33 cellular contexts compared by ENCODE assay signal in genomic region chr2:34403512-34403911, GRCh38.
"Had no signal": no experiment of that assay in that cellular context is flagged by ENCODE, and none has a peak within 500 bp of the region (broad histone marks: within the 10 kb centered on the region; RNA-seq: fewer than 3 reads in every experiment).

No MANE protein-coding gene starts in this region.

- ATAC-seq: activated naive CD4-positive, alpha-beta T cell treated with anti-CD3 and anti-CD28 coated beads, Interleukin-2, amount 50 U/mL, for 72 hours; activated T-cell treated with anti-CD3 and anti-CD28 coated beads, Interleukin-2, amount 50 U/mL, for 72 hours; effector memory CD8-positive, alpha-beta T cell; foreskin keratinocyte; gastrocnemius medialis; heart right ventricle; T-helper 17 cell; WTC11 had no signal

- H3K27ac ChIP-seq: ascending aorta, breast epithelium, cardiac muscle cell, coronary artery, dorsolateral prefrontal cortex, esophagus muscularis mucosa, foreskin keratinocyte, gastrocnemius medialis, heart right ventricle, VCaP had no signal

- DNase-seq: activated CD4-positive, alpha-beta memory T cell treated with anti-CD3 and anti-CD28 coated beads, Interleukin-2, amount 10 ng/mL, durations not matched to agents 7 days and 5 days; activated CD4-positive, alpha-beta T cell treated with anti-CD3 and anti-CD28 coated beads for 1 hour; activated CD4-positive, alpha-beta T cell treated with anti-CD3 and anti-CD28 coated beads for 4 hours; activated CD4-positive, alpha-beta T cell treated with anti-CD3 and anti-CD28 coated beads, Interleukin-2, amount 10 ng/mL, durations not matched to agents 7 days and 5 days; activated CD4-positive, alpha-beta T cell treated with anti-CD3 and anti-CD28 coated beads, Interleukin-2, amount 50 U/mL, for 4 hours; activated CD8-positive, alpha-beta memory T cell treated with anti-CD3 and anti-CD28 coated beads, Interleukin-2, amount 50 U/mL, for 48 hours; activated gamma-delta T cell; activated naive CD4-positive, alpha-beta T cell; activated naive CD4-positive, alpha-beta T cell treated with anti-CD3 and anti-CD28 coated beads, Interleukin-2, amount 10 ng/mL, durations not matched to agents 7 days and 5 days; activated naive CD8-positive, alpha-beta T cell treated with anti-CD3 and anti-CD28 coated beads, Interleukin-2, amount 10 ng/mL, durations not matched to agents 7 days and 5 days; activated T-cell treated with anti-CD3 and anti-CD28 coated beads for 4 hours; activated T-cell treated with anti-CD3 and anti-CD28 coated beads, Interleukin-2, amount 50 U/mL, for 24 hours; activated T-cell treated with anti-CD3 and anti-CD28 coated beads, Interleukin-2, amount 50 U/mL, for 72 hours; central memory CD4-positive, alpha-beta T cell; cerebellar nuclear complex; dorsolateral prefrontal cortex; effector memory CD8-positive, alpha-beta T cell; erythroblast; foreskin keratinocyte; gastrocnemius medialis; glutamatergic neuron; heart right ventricle; T-helper 1 cell; T-helper 17 cell; T1000 had no signal

- H3K27me3 ChIP-seq: ascending aorta, breast epithelium, cardiac muscle cell, dorsolateral prefrontal cortex, esophagus muscularis mucosa, foreskin keratinocyte, gastrocnemius medialis, heart right ventricle had no signal

- H3K4me1 ChIP-seq: ascending aorta, breast epithelium, esophagus muscularis mucosa, foreskin keratinocyte, gastrocnemius medialis, heart right ventricle had no signal

- H3K9me3 ChIP-seq: ascending aorta, breast epithelium, esophagus muscularis mucosa, gastrocnemius medialis, heart right ventricle had no signal

- H3K4me3 ChIP-seq: ascending aorta, breast epithelium, cardiac muscle cell, coronary artery, dorsolateral prefrontal cortex, esophagus muscularis mucosa, gastrocnemius medialis, heart right ventricle had no signal

- H3K36me3 ChIP-seq: ascending aorta, breast epithelium, cardiac muscle cell, esophagus muscularis mucosa, gastrocnemius medialis, heart right ventricle had no signal
